ENCODE assay signal across 31 cellular contexts in genomic region chr11:13525257-13525656, GRCh38. TPM values are rescaled to one million over a fixed set of nuclear protein-coding genes. Genes with fewer than 3 reads are reported as not detected.
DNase-seq lines count a peak whose midpoint lies in the region; ATAC-seq, FAIRE-seq and TF ChIP-seq lines count a peak whose summit lies in the region.
"Had no signal": no experiment of that assay in that cellular context is flagged by ENCODE, and none has a peak within 500 bp of the region (broad histone marks: within the 10 kb centered on the region; RNA-seq: fewer than 3 reads in every experiment).

No MANE protein-coding gene starts in this region.

- H3K4me1 ChIP-seq in HepG2 (ENCODE audit: insufficient read depth, low read length): no peaks in the 10 kb centered on the region
- H3K4me1 ChIP-seq in right lobe of liver: no peaks in the 10 kb centered on the region
- no peaks in the 10 kb centered on the region for H3K4me1 ChIP-seq in K562 (replicated peaks in 1 of 2; ENCODE audit: control insufficient read depth in 2 of 2, insufficient read depth in 2 of 2, low read length in 2 of 2)
- H3K4me1 ChIP-seq: BE2C, BLaER1 had no signal

- H3K9ac ChIP-seq in HepG2 (ENCODE audit: insufficient read depth, low read depth, low read length): no peak overlapping the region
- H3K9ac ChIP-seq in K562 (ENCODE audit: insufficient read depth in 1 of 2, low read depth in 2 of 2, low read length in 2 of 2): no peak overlapping the region
- H3K9ac ChIP-seq: BLaER1 had no signal

- DNase-seq in HepG2 (ENCODE audit: low spot score): no peak
- no peak for DNase-seq in right lobe of liver
- DNase-seq in K562 (ENCODE audit: extremely low read depth in 1 of 4, low spot score in 3 of 4): no peak
- DNase-seq in epidermal melanocyte (ENCODE audit: insufficient read length, low spot score): no peak
- DNase-seq in NCI-H2029 treated with DMSO at 0.1 percent for 48 hours (lab: John Stamatoyannopoulos, UW): no peak
- DNase-seq: ACHN; BE2C; C1 segment of cervical spinal cord; CD4-positive, alpha-beta memory T cell; CD4-positive, CD25-positive, alpha-beta regulatory T cell; CD8-positive, alpha-beta memory T cell; COR-L47; DMS 273 treated with DMSO at 0.1 percent for 48 hours; DMS153; DMS53; DMS79; DND-41; EL; GDM1 had no signal

- ATAC-seq in HepG2 (no peak), right lobe of liver (no peak), K562 (no peak)
- ATAC-seq: GM12878 had no signal

- TF ChIP-seq EP300 in HepG2 (IDR thresholded peaks at IDR 0.05; ENCODE audit: low read depth in 2 of 2, low read length in 2 of 2) (no peak), HepG2 (CRISPR knock-in tag; IDR thresholded peaks at IDR 0.05; ENCODE audit: borderline replicate concordance) (no peak), K562 (IDR thresholded peaks at IDR 0.05; ENCODE audit: low read length) (no peak)

- in situ Hi-C loops in HepG2 (cut with HindIII; ENCODE audit: extremely low pct_ligation_motif_present, low pct_unique_long_range_greater_than_20kb): no loop called here
- in situ Hi-C loops in K562 (cut with MboI): no loop called here

- H3K79me2 ChIP-seq in HepG2 (ENCODE audit: insufficient read depth, low read length) (no peaks in the 10 kb centered on the region), K562 (ENCODE audit: control insufficient read depth, insufficient read depth, low read length) (no peaks in the 10 kb centered on the region)

- H3K36me3 ChIP-seq in HepG2 (replicated peaks in 1 of 2; ENCODE audit: control insufficient read depth in 1 of 2, insufficient read depth in 2 of 2, low read length in 2 of 2): no peaks in the 10 kb centered on the region
- H3K36me3 ChIP-seq in right lobe of liver: no peaks in the 10 kb centered on the region
- no peaks in the 10 kb centered on the region for H3K36me3 ChIP-seq in K562 (ENCODE audit: control insufficient read depth, insufficient read depth, low read length)
- H3K36me3 ChIP-seq: BE2C, BLaER1 had no signal

- POLR2A ChIA-PET in HepG2 (lab: Yijun Ruan, JAX) (no interaction called here), K562 (lab: Yijun Ruan, JAX) (no interaction called here)

- no peak for FAIRE-seq in HepG2 (lab: Jason Lieb, UNC)
- FAIRE-seq in K562 (lab: Jason Lieb, UNC): no peak
- FAIRE-seq: GM12878, GM12892, GM18507, GM19239 had no signal

- BruUV-seq in HepG2 (replicated peaks; lab: Mats Ljungman, UMichigan): no TSS peak
- no TSS peak for BruUV-seq in K562 (replicated peaks; lab: Mats Ljungman, UMichigan)

- H2AFZ ChIP-seq in HepG2 (ENCODE audit: low read length): no peak overlapping the region
- no peak overlapping the region for H2AFZ ChIP-seq in K562 (ENCODE audit: low read depth, low read length)

- H3K4me2 ChIP-seq in HepG2 (ENCODE audit: low read depth, low read length): no peak overlapping the region
- no peak overlapping the region for H3K4me2 ChIP-seq in K562 (ENCODE audit: insufficient read depth, low read length)
- H3K4me2 ChIP-seq: BLaER1 had no signal

- TF ChIP-seq CTCF in HepG2 (CRISPR knock-in tag; IDR thresholded peaks at IDR 0.05) (no peak), right lobe of liver (IDR thresholded peaks at IDR 0.05) (no peak), K562 (IDR thresholded peaks at IDR 0.05 in 2 of 3, conservative IDR thresholded peaks at IDR 0.05 in 1 of 3; ENCODE audit: insufficient read depth in 2 of 3, low read depth in 1 of 3, low read length in 3 of 3) (no peak)

- no peaks in the 10 kb centered on the region for H3K9me1 ChIP-seq in K562 (ENCODE audit: control insufficient read depth, insufficient read depth, low read length)

- TF ChIP-seq RAD21 in HepG2 (CRISPR knock-in tag; IDR thresholded peaks at IDR 0.05) (no peak), K562 (CRISPR knock-in tag; conservative IDR thresholded peaks at IDR 0.05 in 1 of 2, IDR thresholded peaks at IDR 0.05 in 1 of 2) (no peak)

- CTCF ChIA-PET in HepG2 (lab: Yijun Ruan, JAX; ENCODE audit: low intra/inter-chr PET ratio, low total read pairs) (no interaction called here), K562 (lab: Yijun Ruan, JAX; ENCODE audit: low intra/inter-chr PET ratio) (no interaction called here)

- H4K20me1 ChIP-seq in HepG2 (ENCODE audit: insufficient read depth, low read length): no peaks in the 10 kb centered on the region
- no peaks in the 10 kb centered on the region for H4K20me1 ChIP-seq in K562 (replicated peaks; ENCODE audit: control insufficient read depth, insufficient read depth, low read length)
- H4K20me1 ChIP-seq: BLaER1 had no signal

- H3K4me3 ChIP-seq in HepG2 (replicated peaks in 1 of 3; ENCODE audit: insufficient read depth in 1 of 3, low read depth in 2 of 3, low read length in 3 of 3) (no peak overlapping the region), right lobe of liver (no peak overlapping the region), K562 (no peak overlapping the region)
- H3K4me3 ChIP-seq: BLaER1, GM12878 had no signal

- intact Hi-C loops in HepG2 (cut with micrococcal nuclease; ENCODE audit: unreplicated experiment): no loop called here
- intact Hi-C loops in right lobe of liver (cut with DNase I): no loop called here
- intact Hi-C loops in K562 (cut with micrococcal nuclease): no loop called here

- H3K27me3 ChIP-seq in HepG2 (ENCODE audit: control insufficient read depth in 1 of 2, insufficient read depth in 2 of 2, low read length in 2 of 2): no peaks in the 10 kb centered on the region
- no peaks in the 10 kb centered on the region for H3K27me3 ChIP-seq in right lobe of liver
- no peaks in the 10 kb centered on the region for H3K27me3 ChIP-seq in K562 (ENCODE audit: control insufficient read depth in 2 of 2, insufficient read depth in 2 of 2, low read length in 2 of 2)
- H3K27me3 ChIP-seq: BE2C, BLaER1 had no signal

- H3K9me3 ChIP-seq in HepG2 (ENCODE audit: low read length): no peaks in the 10 kb centered on the region
- no peaks in the 10 kb centered on the region for H3K9me3 ChIP-seq in right lobe of liver
- H3K9me3 ChIP-seq in K562 (replicated peaks; ENCODE audit: control insufficient read depth, insufficient read depth, low read depth, low read length): no peaks in the 10 kb centered on the region
- H3K9me3 ChIP-seq: BE2C, BLaER1 had no signal

- WGBS in HepG2 (ENCODE audit: low lambda C conversion rate): 0% methylated on average over 2 of the region's 2 CpGs
- WGBS in right lobe of liver (ENCODE audit: insufficient coverage, low coverage, low lambda C conversion rate, missing lambda C conversion rate): 45% methylated on average over 2 of the region's 2 CpGs
- WGBS in K562 (ENCODE audit: insufficient coverage, low coverage, missing lambda C conversion rate): 0% methylated on average over 2 of the region's 2 CpGs

- no peak overlapping the region for H3K27ac ChIP-seq in HepG2 (ENCODE audit: extremely low read length, insufficient read depth, low read length)
- H3K27ac ChIP-seq in right lobe of liver: no peak overlapping the region
- H3K27ac ChIP-seq in K562 (ENCODE audit: extremely low read depth, low read depth, low read length): no peak overlapping the region
- H3K27ac ChIP-seq: 22Rv1, BLaER1 had no signal

- TF ChIP-seq POLR2A in HepG2 (IDR thresholded peaks at IDR 0.05; ENCODE audit: insufficient read depth in 1 of 2, low read depth in 2 of 2, low read length in 2 of 2) (no peak), right lobe of liver (IDR thresholded peaks at IDR 0.05) (no peak), K562 (conservative IDR thresholded peaks at IDR 0.05) (no peak)

TF ChIP-seq in K562, 482 proteins besides CTCF, POLR2A, EP300 and RAD21 (continues in another document):
- TF ChIP-seq MAFF (IDR thresholded peaks at IDR 0.05; ENCODE audit: low read length): no peak

RNA-seq across cellular contexts. Expression of gene PTH, which starts 29.5 kb away (rescaled TPM):
- not detected in 2 replicates for total RNA-seq in HepG2 (2016; rRNA removed; fragmentation: Illumina TruSeq; extraction: Trizol)
- not detected in 2 replicates for total RNA-seq in HepG2 (2016; cell fraction: cytosol; rRNA removed; fragmentation: Illumina TruSeq; extraction: Trizol; ENCODE audit: low read depth)
- total RNA-seq in HepG2 (2016; cell fraction: insoluble cytoplasmic fraction; rRNA removed; fragmentation: Illumina TruSeq; extraction: Trizol): not detected in 2 replicates
- total RNA-seq in HepG2 (2016; cell fraction: membrane; rRNA removed; fragmentation: Illumina TruSeq; extraction: Trizol): not detected in 2 replicates
- total RNA-seq in HepG2 (2016; cell fraction: nucleus; rRNA removed; fragmentation: Illumina TruSeq; extraction: Trizol): not detected in 2 replicates
- polyA plus RNA-seq in HepG2 (2011; rRNA removed): not detected in 2 replicates
- polyA plus RNA-seq in HepG2 (2011; cell fraction: cytosol; rRNA removed): not detected in 2 replicates
- not detected in 2 replicates for polyA plus RNA-seq in HepG2 (2011; cell fraction: nucleus; rRNA removed)
- polyA plus RNA-seq in HepG2 (2012): not detected in 2 replicates
- polyA plus RNA-seq in HepG2 (2016; cell fraction: cytosol; fragmentation: Illumina TruSeq; extraction: Trizol; ENCODE audit: low read depth): not detected in 2 replicates
- polyA plus RNA-seq in HepG2 (2016; cell fraction: insoluble cytoplasmic fraction; fragmentation: Illumina TruSeq; extraction: Trizol; ENCODE audit: low read depth): not detected in 2 replicates
- polyA plus RNA-seq in HepG2 (2016; cell fraction: membrane; fragmentation: Illumina TruSeq; extraction: Trizol; ENCODE audit: low read depth): not detected in 2 replicates
- polyA plus RNA-seq in HepG2 (2016; cell fraction: nucleus; fragmentation: Illumina TruSeq; extraction: Trizol; ENCODE audit: insufficient read depth, low read depth): not detected in 2 replicates
- not detected in 2 replicates for polyA minus RNA-seq in HepG2 (2011; rRNA and poly(A)+ RNA removed; ENCODE audit: low replicate concordance)
- not detected in 2 replicates for polyA minus RNA-seq in HepG2 (2011; cell fraction: cytosol; rRNA and poly(A)+ RNA removed)
- not detected in 2 replicates for polyA minus RNA-seq in HepG2 (2011; cell fraction: nucleus; rRNA and poly(A)+ RNA removed)
- not detected for total RNA-seq in right lobe of liver
- total RNA-seq in K562 (2011; cell fraction: chromatin; rRNA removed; ENCODE audit: low replicate concordance): not detected in 2 replicates
- not detected in 2 replicates for total RNA-seq in K562 (2011; cell fraction: nucleolus; rRNA removed)
- total RNA-seq in K562 (2011; cell fraction: nucleoplasm; rRNA removed): not detected in 2 replicates
- not detected in 2 replicates for total RNA-seq in K562 (2014; rRNA removed)
- not detected in 2 replicates for total RNA-seq in K562 (2014; rRNA removed; fragmentation: Illumina TruSeq; extraction: Trizol)
- total RNA-seq in K562 (2015; rRNA removed; fragmentation: Illumina TruSeq; extraction: Trizol): not detected in 2 replicates
- not detected in 2 replicates for total RNA-seq in K562 (2021)
- not detected in 2 replicates for polyA plus RNA-seq in K562 (2011; rRNA removed)
- polyA plus RNA-seq in K562 (2011; cell fraction: cytosol; rRNA removed): not detected in 2 replicates
- polyA plus RNA-seq in K562 (2011; cell fraction: nucleus; rRNA removed): not detected in 2 replicates
- polyA plus RNA-seq in K562 (2012): not detected in 2 replicates
- not detected in 2 replicates for polyA plus RNA-seq in K562 (2014; fragmentation: Illumina TruSeq; extraction: Trizol)
- polyA plus RNA-seq in K562 (2014; fragmentation: Nextera tagmentation; extraction: Ambion mirVana): not detected
- polyA plus RNA-seq in K562 (2014; rRNA removed): not detected in 2 replicates
- polyA minus RNA-seq in K562 (2011; rRNA and poly(A)+ RNA removed): not detected in 2 replicates
- polyA minus RNA-seq in K562 (2011; cell fraction: cytosol; rRNA and poly(A)+ RNA removed): not detected in 2 replicates
- polyA minus RNA-seq in K562 (2011; cell fraction: nucleus; rRNA and poly(A)+ RNA removed): not detected in 2 replicates
- total RNA-seq: A172; A673; CD4-positive, alpha-beta memory T cell; CD4-positive, CD25-positive, alpha-beta regulatory T cell; CD8-positive, alpha-beta memory T cell; Daoy; G401; GM12878 had no signal
- polyA plus RNA-seq: AG04450; CD14-positive monocyte; CD4-positive, alpha-beta memory T cell; CD4-positive, CD25-positive, alpha-beta regulatory T cell; CD8-positive, alpha-beta memory T cell; GM12878 had no signal

Comparison
In these comparisons a context has a peak if more than half of its experiments do, and no peak if none do; other contexts are left out.
1. Of the 241 proteins assayed by ChIP-seq in both HepG2 and K562: peak only in HepG2: MAFF and MAFK; only in K562: none; in both: none; in neither: 239.